Comparison of ENCODE assay signal across 11 cellular contexts in the genomic region with DNA sequence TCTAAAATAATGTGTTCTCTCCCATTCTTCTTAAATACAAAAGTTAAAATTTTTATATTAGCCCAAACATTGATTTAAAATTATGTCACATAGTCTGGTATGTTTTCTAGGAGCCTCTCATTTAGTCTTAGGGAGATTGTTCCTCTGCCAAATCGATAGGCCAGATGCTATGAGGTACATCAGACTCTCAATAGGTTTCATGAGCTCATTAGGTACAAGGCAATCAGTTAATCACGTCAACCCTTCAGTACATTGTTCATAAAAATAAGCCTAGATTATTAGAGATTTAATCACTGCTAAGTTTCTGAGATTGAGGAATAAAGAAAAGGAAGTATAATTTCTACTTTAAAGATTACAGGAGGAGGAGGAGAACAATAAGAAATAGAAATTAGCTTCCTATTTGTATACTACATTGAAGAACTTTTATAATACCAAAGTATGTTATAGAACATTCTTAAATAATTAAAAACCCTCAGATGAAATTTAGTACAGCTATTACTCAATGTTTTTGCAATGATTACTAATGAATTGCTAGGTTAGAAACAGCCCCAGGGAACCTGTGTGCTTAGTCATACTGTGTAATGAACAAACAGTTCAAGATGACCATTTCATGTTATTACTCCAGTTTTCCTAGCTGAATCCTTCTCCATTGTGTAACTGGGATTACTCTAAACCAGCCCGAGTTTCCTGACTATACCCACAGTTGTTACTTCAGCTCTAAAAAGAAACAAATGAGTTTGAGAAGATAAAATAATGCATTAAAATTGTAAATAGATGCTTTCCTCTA.
A peak's percentile ranks its signal among the peaks of the same experiment; 100 is the strongest.
DNase-seq lines count a peak whose midpoint lies in the region; ATAC-seq and TF ChIP-seq lines count a peak whose summit lies in the region.
"Had no signal": no experiment of that assay in that cellular context is flagged by ENCODE, and none has a peak within 500 bp of the region (broad histone marks: within the 10 kb centered on the region; RNA-seq: fewer than 3 reads in every experiment).

No MANE protein-coding gene starts in this region.

- H3K27ac ChIP-seq in Panc1 (ENCODE audit: low read length) (peak overlapping the region; percentile 69; the same call in 1 of the 2 replicates), trophoblast cell (ENCODE audit: low read depth, low read length) (no peak overlapping the region), WERI-Rb-1 (no peak overlapping the region)
- H3K27ac ChIP-seq: neural progenitor cell, uterus had no signal

- no peak overlapping the region for H3K4ac ChIP-seq in trophoblast cell (ENCODE audit: low read depth, low read length)

- H3K14ac ChIP-seq in trophoblast cell (ENCODE audit: low read length) = no peak overlapping the region

- H3K4me1 ChIP-seq in Panc1 (ENCODE audit: control insufficient read depth, insufficient read depth, low read length) = no peaks in the 10 kb centered on the region
- no peaks in the 10 kb centered on the region for H3K4me1 ChIP-seq in trophoblast cell (ENCODE audit: control insufficient read depth in 1 of 2, insufficient read depth in 2 of 2, low read length in 2 of 2)
- H3K4me1 ChIP-seq: neural progenitor cell, uterus had no signal

- no TSS peak for BruUV-seq in Panc1 (replicated peaks; lab: Mats Ljungman, UMichigan)

- no peak overlapping the region for H3K18ac ChIP-seq in trophoblast cell (ENCODE audit: low read length)

- no CpG with 5 or more reads among the region's 3 CpGs for WGBS in trophoblast cell (ENCODE audit: extremely low coverage, insufficient coverage, insufficient read length)

- POLR2A ChIA-PET in Panc1 (lab: Charles Lee) = no interaction called here

- H2BK5ac ChIP-seq in trophoblast cell (ENCODE audit: low read depth, low read length, poor library complexity) = no peak overlapping the region

- H3K4me3 ChIP-seq in Panc1 (ENCODE audit: low read depth in 2 of 2, low read length in 2 of 2) (no peak overlapping the region), fibroblast of mammary gland (ENCODE audit: control insufficient read depth, low read depth, low read length) (no peak overlapping the region), trophoblast cell (ENCODE audit: low read depth, low read length) (no peak overlapping the region), WERI-Rb-1 (ENCODE audit: low read depth, low read length) (no peak overlapping the region)
- H3K4me3 ChIP-seq: neural progenitor cell, uterus had no signal

- H3K9me3 ChIP-seq in Panc1 (ENCODE audit: control insufficient read depth, insufficient read depth, low read depth, low read length) (peaks cover 21% of the 10 kb centered on the region), trophoblast cell (ENCODE audit: insufficient read depth, low read depth, low read length) (no peaks in the 10 kb centered on the region), WERI-Rb-1 (ENCODE audit: severe bottlenecking) (no peaks in the 10 kb centered on the region)
- H3K9me3 ChIP-seq: uterus had no signal

- DNase-seq in DMS53 treated with DMSO at 0.1 percent for 48 hours (lab: John Stamatoyannopoulos, UW; ENCODE audit: unreplicated experiment) (peak; percentile 78), Panc1 (ENCODE audit: low read depth, low spot score) (peak; percentile 75), fibroblast of mammary gland (ENCODE audit: low read depth) (peak; percentile 98), trophoblast cell (peak; percentile 62 to 85), WERI-Rb-1 (no peak)
- no peak for DNase-seq in stimulated activated CD4-positive, alpha-beta T cell treated with anti-CD3 and anti-CD28 coated beads, Interleukin-4, amount 100 ng/mL, for 24 hours
- DNase-seq: activated naive CD8-positive, alpha-beta T cell treated with anti-CD3 and anti-CD28 coated beads, Interleukin-2, amount 50 U/mL, for 24 hours; uterus had no signal

- TF ChIP-seq CTCF in Panc1 (IDR thresholded peaks at IDR 0.05) (no peak), fibroblast of mammary gland (conservative IDR thresholded peaks at IDR 0.05; ENCODE audit: control insufficient read depth, insufficient read depth, low read depth, low read length) (no peak), WERI-Rb-1 (IDR thresholded peaks at IDR 0.05; ENCODE audit: low read depth, low read length) (no peak)

- H4K91ac ChIP-seq in trophoblast cell (ENCODE audit: low read depth, low read length) = no peak overlapping the region

- H3K79me1 ChIP-seq in trophoblast cell (ENCODE audit: low read length) = no peaks in the 10 kb centered on the region

- no peak overlapping the region for H2AFZ ChIP-seq in trophoblast cell (ENCODE audit: insufficient read depth, low read length, poor library complexity)
- H2AFZ ChIP-seq: neural progenitor cell had no signal

- H2BK120ac ChIP-seq in trophoblast cell (ENCODE audit: insufficient read depth, low read length, poor library complexity) = no peak overlapping the region

- ATAC-seq in Panc1 (peak; percentile 98), HG02852 (IDR thresholded peaks at IDR 0.05; ENCODE audit: unreplicated experiment) (no peak), HG03354 (IDR thresholded peaks at IDR 0.05; ENCODE audit: poor library complexity, severe bottlenecking, unreplicated experiment) (no peak)
- ATAC-seq: activated naive CD8-positive, alpha-beta T cell treated with anti-CD3 and anti-CD28 coated beads, Interleukin-2, amount 50 U/mL, for 24 hours had no signal

- no peak overlapping the region for H4K12ac ChIP-seq in trophoblast cell (ENCODE audit: low read depth, low read length)

- H3K79me2 ChIP-seq in trophoblast cell (ENCODE audit: control insufficient read depth, insufficient read depth, low read length, poor library complexity) = no peaks in the 10 kb centered on the region

- in situ Hi-C loops in Panc1 (cut with HindIII; ENCODE audit: low pct_unique_long_range_greater_than_20kb, low sequenced_read_pairs) = no loop called here

- H3K4me2 ChIP-seq in trophoblast cell (ENCODE audit: low read length) = no peak overlapping the region
- H3K4me2 ChIP-seq: neural progenitor cell had no signal

- intact Hi-C loops in Panc1 (cut with micrococcal nuclease; ENCODE audit: unreplicated experiment) = no loop called here

- CTCF ChIA-PET in Panc1 (lab: Charles Lee) = no interaction called here

- no peak overlapping the region for H2AK5ac ChIP-seq in trophoblast cell (ENCODE audit: low read length)

- H2BK12ac ChIP-seq in trophoblast cell (ENCODE audit: low read length) = no peak overlapping the region

- H3K36me3 ChIP-seq in Panc1 (ENCODE audit: control insufficient read depth, insufficient read depth, low read length) (no peaks in the 10 kb centered on the region; the same call in 1 of the 2 replicates), trophoblast cell (ENCODE audit: control insufficient read depth in 1 of 2, insufficient read depth in 2 of 2, low read length in 2 of 2) (no peaks in the 10 kb centered on the region), WERI-Rb-1 (no peaks in the 10 kb centered on the region)
- H3K36me3 ChIP-seq: neural progenitor cell, uterus had no signal

- H3K9ac ChIP-seq in trophoblast cell (ENCODE audit: low read length) = no peak overlapping the region
- H3K9ac ChIP-seq: neural progenitor cell had no signal

- H3K27me3 ChIP-seq in Panc1 (ENCODE audit: control insufficient read depth, insufficient read depth, low read length) (no peaks in the 10 kb centered on the region), trophoblast cell (ENCODE audit: insufficient read depth, low read length) (no peaks in the 10 kb centered on the region), WERI-Rb-1 (ENCODE audit: insufficient read depth, low read depth, severe bottlenecking) (no peaks in the 10 kb centered on the region)
- H3K27me3 ChIP-seq: neural progenitor cell, uterus had no signal

- no peak overlapping the region for H4K8ac ChIP-seq in trophoblast cell (ENCODE audit: low read depth, low read length)

- no peak overlapping the region for H3K23ac ChIP-seq in trophoblast cell (ENCODE audit: low read length)

Comparison
In these comparisons a context has a peak if more than half of its experiments do, and no peak if none do; other contexts are left out.
1. DNase-seq: peak in DMS53 treated with DMSO at 0.1 percent for 48 hours (single experiment), Panc1 (single experiment), fibroblast of mammary gland (single experiment) and trophoblast cell (2 of 2); none in stimulated activated CD4-positive, alpha-beta T cell treated with anti-CD3 and anti-CD28 coated beads, Interleukin-4, amount 100 ng/mL, for 24 hours (single experiment) and WERI-Rb-1 (single experiment).